1 cellular context compared by ENCODE assay signal in the genomic region with DNA sequence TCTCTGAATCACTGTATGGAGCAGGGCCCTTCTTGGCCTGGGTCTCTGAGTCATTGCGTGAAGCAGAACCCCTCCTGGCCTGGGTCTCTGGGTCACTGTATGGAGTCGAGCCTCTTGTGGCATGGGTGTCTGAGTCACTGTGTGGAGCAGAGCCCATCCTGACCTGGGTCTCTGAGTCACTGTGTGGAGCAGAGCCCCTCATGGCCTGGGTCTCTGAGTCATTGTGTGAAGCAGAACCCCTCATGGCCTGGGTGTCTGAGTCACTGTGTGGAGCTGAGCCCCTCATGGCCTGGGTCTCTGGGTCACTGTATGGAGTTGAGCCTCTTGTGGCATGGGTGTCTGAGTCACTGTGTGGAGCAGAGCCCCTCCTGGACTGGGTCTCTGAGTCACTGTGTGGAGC.
TF ChIP-seq lines count a peak whose summit lies in the region.

No MANE protein-coding gene starts in this region.

TF ChIP-seq in K562, 482 proteins besides CTCF, POLR2A, EP300 and RAD21 (continued from another document):
- TF ChIP-seq PHF20 (IDR thresholded peaks at IDR 0.05; ENCODE audit: partially characterized antibody) (no peak), BRCA1 (IDR thresholded peaks at IDR 0.05) (no peak), BRCA1 (CRISPR knock-in tag; IDR thresholded peaks at IDR 0.05) (no peak), TRIM28 (IDR thresholded peaks at IDR 0.05) (0 out of 2 replicates have a peak, but pooled peaks have one; percentile 22), HOXB6 (CRISPR knock-in tag; IDR thresholded peaks at IDR 0.05; ENCODE audit: borderline replicate concordance) (no peak), PHB2 (IDR thresholded peaks at IDR 0.05; ENCODE audit: low read depth) (no peak), ZNF644 (tag; IDR thresholded peaks at IDR 0.05; ENCODE audit: low read depth) (no peak), TARDBP (IDR thresholded peaks at IDR 0.05) (no peak), ZNF695 (CRISPR knock-in tag; IDR thresholded peaks at IDR 0.05) (no peak), EP400 (IDR thresholded peaks at IDR 0.05) (no peak), FOSL1 (tag; conservative IDR thresholded peaks at IDR 0.05) (0 out of 2 replicates have a peak, but pooled peaks have one; percentile 15), ZNF146 (CRISPR knock-in tag; IDR thresholded peaks at IDR 0.05; ENCODE audit: unreplicated experiment) (no peak)
- TF ChIP-seq, protein P1, sequence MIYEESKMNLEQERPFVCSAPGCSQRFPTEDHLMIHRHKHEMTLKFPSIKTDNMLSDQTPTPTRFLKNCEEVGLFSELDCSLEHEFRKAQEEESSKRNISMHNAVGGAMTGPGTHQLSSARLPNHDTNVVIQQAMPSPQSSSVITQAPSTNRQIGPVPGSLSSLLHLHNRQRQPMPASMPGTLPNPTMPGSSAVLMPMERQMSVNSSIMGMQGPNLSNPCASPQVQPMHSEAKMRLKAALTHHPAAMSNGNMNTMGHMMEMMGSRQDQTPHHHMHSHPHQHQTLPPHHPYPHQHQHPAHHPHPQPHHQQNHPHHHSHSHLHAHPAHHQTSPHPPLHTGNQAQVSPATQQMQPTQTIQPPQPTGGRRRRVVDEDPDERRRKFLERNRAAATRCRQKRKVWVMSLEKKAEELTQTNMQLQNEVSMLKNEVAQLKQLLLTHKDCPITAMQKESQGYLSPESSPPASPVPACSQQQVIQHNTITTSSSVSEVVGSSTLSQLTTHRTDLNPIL (CRISPR knock-in tag; IDR thresholded peaks at IDR 0.05), result no peak
- TF ChIP-seq, protein P2, sequence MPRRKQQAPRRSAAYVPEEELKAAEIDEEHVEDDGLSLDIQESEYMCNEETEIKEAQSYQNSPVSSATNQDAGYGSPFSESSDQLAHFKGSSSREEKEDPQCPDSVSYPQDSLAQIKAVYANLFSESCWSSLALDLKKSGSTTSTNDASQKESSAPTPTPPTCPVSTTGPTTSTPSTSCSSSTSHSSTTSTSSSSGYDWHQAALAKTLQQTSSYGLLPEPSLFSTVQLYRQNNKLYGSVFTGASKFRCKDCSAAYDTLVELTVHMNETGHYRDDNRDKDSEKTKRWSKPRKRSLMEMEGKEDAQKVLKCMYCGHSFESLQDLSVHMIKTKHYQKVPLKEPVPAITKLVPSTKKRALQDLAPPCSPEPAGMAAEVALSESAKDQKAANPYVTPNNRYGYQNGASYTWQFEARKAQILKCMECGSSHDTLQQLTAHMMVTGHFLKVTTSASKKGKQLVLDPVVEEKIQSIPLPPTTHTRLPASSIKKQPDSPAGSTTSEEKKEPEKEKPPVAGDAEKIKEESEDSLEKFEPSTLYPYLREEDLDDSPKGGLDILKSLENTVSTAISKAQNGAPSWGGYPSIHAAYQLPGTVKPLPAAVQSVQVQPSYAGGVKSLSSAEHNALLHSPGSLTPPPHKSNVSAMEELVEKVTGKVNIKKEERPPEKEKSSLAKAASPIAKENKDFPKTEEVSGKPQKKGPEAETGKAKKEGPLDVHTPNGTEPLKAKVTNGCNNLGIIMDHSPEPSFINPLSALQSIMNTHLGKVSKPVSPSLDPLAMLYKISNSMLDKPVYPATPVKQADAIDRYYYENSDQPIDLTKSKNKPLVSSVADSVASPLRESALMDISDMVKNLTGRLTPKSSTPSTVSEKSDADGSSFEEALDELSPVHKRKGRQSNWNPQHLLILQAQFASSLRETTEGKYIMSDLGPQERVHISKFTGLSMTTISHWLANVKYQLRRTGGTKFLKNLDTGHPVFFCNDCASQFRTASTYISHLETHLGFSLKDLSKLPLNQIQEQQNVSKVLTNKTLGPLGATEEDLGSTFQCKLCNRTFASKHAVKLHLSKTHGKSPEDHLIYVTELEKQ (CRISPR knock-in tag; IDR thresholded peaks at IDR 0.05), result no peak
